In the genomic region with DNA sequence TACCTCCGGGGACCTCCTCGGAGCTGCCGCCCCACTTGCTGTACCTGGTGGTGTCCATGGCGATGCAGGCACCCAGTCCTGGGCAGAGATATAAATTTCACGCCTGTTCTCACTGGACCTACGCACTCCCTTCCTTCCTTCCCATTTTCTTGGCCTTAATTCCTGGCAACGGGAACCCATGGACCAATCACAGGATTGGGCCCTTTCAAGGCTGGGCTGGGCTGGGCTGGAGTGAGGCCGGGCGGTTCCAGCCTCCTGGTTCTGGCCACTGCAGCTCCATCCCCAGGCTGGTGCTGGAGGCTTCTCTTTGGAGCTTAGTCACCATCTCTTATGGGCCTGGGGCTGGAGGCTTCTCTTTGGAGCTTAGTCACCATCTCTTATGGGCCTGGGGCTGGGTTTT, we compare ENCODE assay signal across 1 cellular context.
TF ChIP-seq lines count a peak whose summit lies in the region.

Gene CLEC4G, minus strand, starts transcription at position 66 of the 400 bp plus-strand sequence. Its CDS starts 8 bp downstream, at position 58.

TF ChIP-seq in IMR-90, 13 proteins besides CTCF, POLR2A, EP300 and RAD21:
- no peak for TF ChIP-seq NFE2L2 (IDR thresholded peaks at IDR 0.05; ENCODE audit: low read depth, low read length)
- TF ChIP-seq FOS (IDR thresholded peaks at IDR 0.05; ENCODE audit: low read depth, low read length), result no peak
- TF ChIP-seq MAZ (IDR thresholded peaks at IDR 0.05; ENCODE audit: borderline replicate concordance, low read depth, low read length), result no peak
- TF ChIP-seq MXI1 (IDR thresholded peaks at IDR 0.05; ENCODE audit: borderline replicate concordance, low read depth, low read length), result no peak
- no peak for TF ChIP-seq CEBPB (IDR thresholded peaks at IDR 0.05; ENCODE audit: low read depth, low read length)
- TF ChIP-seq RCOR1 (IDR thresholded peaks at IDR 0.05; ENCODE audit: insufficient replicate concordance, low read length), result no peak
- no peak for TF ChIP-seq RFX5 (IDR thresholded peaks at IDR 0.05; ENCODE audit: low read depth, low read length)
- no peak for TF ChIP-seq BHLHE40 (IDR thresholded peaks at IDR 0.05; ENCODE audit: low read depth, low read length)
TF ChIP-seq in IMR-90: peak in this region for 0.
